1 cellular context compared by ENCODE assay signal in genomic region chr5:15618938-15619337, GRCh38.
TF ChIP-seq lines count a peak whose summit lies in the region.

No MANE protein-coding gene starts in this region.

TF ChIP-seq in K562, 482 proteins besides CTCF, POLR2A, EP300 and RAD21 (continued from another document):
- no peak for TF ChIP-seq HMGXB4 (CRISPR knock-in tag; IDR thresholded peaks at IDR 0.05)
- TF ChIP-seq ARHGAP35 (IDR thresholded peaks at IDR 0.05; ENCODE audit: partially characterized antibody) = no peak
- no peak for TF ChIP-seq IFI16 (CRISPR knock-in tag; IDR thresholded peaks at IDR 0.05)
- TF ChIP-seq ZNF707 (CRISPR knock-in tag; conservative IDR thresholded peaks at IDR 0.05) = no peak
